Comparison of ENCODE assay signal across 19 cellular contexts in the genomic region with DNA sequence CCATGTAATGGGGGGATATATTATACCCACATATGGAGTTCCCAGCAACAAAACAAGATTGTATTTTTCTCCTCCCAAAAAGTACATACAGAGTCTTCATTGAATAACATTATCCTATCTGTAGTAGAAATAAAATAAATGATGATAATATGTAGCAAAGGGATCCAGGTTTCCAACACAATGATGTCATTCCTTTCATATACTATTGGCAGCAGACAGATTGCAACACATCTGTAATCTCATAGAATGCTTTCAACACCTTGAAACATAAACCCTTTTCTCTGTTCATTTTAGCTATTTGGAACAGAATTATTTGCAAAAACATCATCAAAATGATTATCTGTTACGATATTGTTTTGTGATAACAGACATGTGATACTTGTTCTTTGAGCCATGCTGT.
DNase-seq lines count a peak whose midpoint lies in the region; ATAC-seq and TF ChIP-seq lines count a peak whose summit lies in the region.
"Had no signal": no experiment of that assay in that cellular context is flagged by ENCODE, and none has a peak within 500 bp of the region (broad histone marks: within the 10 kb centered on the region; RNA-seq: fewer than 3 reads in every experiment).

No MANE protein-coding gene starts in this region.

- H3K36me3 Mint-ChIP-seq in memory B cell = no peaks in the 10 kb centered on the region

- peaks cover 3% of the 10 kb centered on the region for H3K27me3 Mint-ChIP-seq in memory B cell

- H3K27ac ChIP-seq in substantia nigra (ENCODE audit: low read depth, low read length, poor library complexity, severe bottlenecking) = no peak overlapping the region
- H3K27ac ChIP-seq: HL-60 had no signal

- H3K4me3 ChIP-seq in choroid plexus epithelial cell (ENCODE audit: low read depth, low read length) = no peak overlapping the region
- H3K4me3 ChIP-seq: K562 had no signal

- peak; percentile 16 for DNase-seq in HPDE6-E6E7 (ENCODE audit: extremely low spot score)
- DNase-seq in NCI-H1694 (lab: John Stamatoyannopoulos, UW) = peak; percentile 35
- peak; percentile 47 for DNase-seq in choroid plexus epithelial cell (ENCODE audit: low read depth)
- no peak for DNase-seq in memory B cell (ENCODE audit: low spot score in 2 of 2)
- no peak for DNase-seq in NCI-H2081 treated with DMSO at 0.1 percent for 48 hours (lab: John Stamatoyannopoulos, UW)
- no peak for DNase-seq in substantia nigra (lab: John Stamatoyannopoulos, UW)
- DNase-seq: ACHN, C1 segment of cervical spinal cord, DND-41, H7, NCI-H1105, NCI-H2107, NCI-H345, NCI-H524 treated with DMSO at 0.1 percent for 48 hours, SIG-M5 had no signal

- no peak for ATAC-seq in memory B cell (ENCODE audit: low read depth)
- ATAC-seq in GM18520 (IDR thresholded peaks at IDR 0.05; ENCODE audit: unreplicated experiment) = no peak
- ATAC-seq: K562, SK-N-SH treated with all-trans-retinoic acid at 6 μM for 48 hours had no signal

- no peak overlapping the region for H3K4me3 Mint-ChIP-seq in memory B cell

- H3K27ac Mint-ChIP-seq in memory B cell = peak overlapping the region; percentile 21

- TF ChIP-seq CTCF in choroid plexus epithelial cell (conservative IDR thresholded peaks at IDR 0.05; ENCODE audit: low read depth, low read length) = no peak

- H3K9me3 Mint-ChIP-seq in memory B cell = peaks cover 4% of the 10 kb centered on the region

- peaks cover 14% of the 10 kb centered on the region for H3K4me1 Mint-ChIP-seq in memory B cell

Comparison
In these comparisons a context has a peak if more than half of its experiments do, and no peak if none do; other contexts are left out.
1. DNase-seq: peak in HPDE6-E6E7 (single experiment), NCI-H1694 (single experiment) and choroid plexus epithelial cell (single experiment); none in memory B cell (0 of 2), NCI-H2081 treated with DMSO at 0.1 percent for 48 hours (single experiment) and substantia nigra (0 of 49).